15 cellular contexts compared by ENCODE assay signal in the genomic region with DNA sequence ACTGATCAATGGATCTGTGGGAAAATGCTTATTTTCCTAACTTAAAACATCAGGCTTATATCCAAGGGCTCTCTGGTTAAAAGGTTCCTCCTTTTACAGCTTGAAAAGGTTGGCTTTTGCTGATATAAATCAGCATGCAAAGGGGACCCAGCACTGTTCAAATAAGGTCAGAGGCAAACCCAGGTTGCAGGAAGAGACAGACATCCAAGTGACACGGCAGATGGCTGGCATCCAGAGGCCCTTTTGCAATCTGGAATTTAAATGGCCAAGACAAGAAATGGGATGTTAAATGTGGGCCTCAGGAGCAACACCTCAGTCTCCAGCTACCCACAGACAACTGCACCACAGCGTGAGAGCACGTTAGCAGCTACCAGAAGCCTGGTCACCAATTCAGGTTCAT. TPM values are rescaled to one million over a fixed set of nuclear protein-coding genes. Genes with fewer than 3 reads are reported as not detected.
DNase-seq lines count a peak whose midpoint lies in the region; ATAC-seq and TF ChIP-seq lines count a peak whose summit lies in the region.
"Had no signal": no experiment of that assay in that cellular context is flagged by ENCODE, and none has a peak within 500 bp of the region (broad histone marks: within the 10 kb centered on the region; RNA-seq: fewer than 3 reads in every experiment).

No MANE protein-coding gene starts in this region.

- no peaks in the 10 kb centered on the region for H3K9me2 ChIP-seq in GM23338 (ENCODE audit: insufficient read depth)

- H3K4me1 Mint-ChIP-seq in GM23338 = peaks cover 46% of the 10 kb centered on the region
- H3K4me1 Mint-ChIP-seq in stimulated activated memory B cell treated with anti-CD40 and anti-IgM and Interleukin-4, amounts not matched to agents 10 μg/mL and 1 μg/mL and 100 μg/mL, for 72 hours = peaks cover 67% of the 10 kb centered on the region

- H3K27ac ChIP-seq in GM23338 (ENCODE audit: low read depth) (peak overlapping the region; percentile 69; the same call in 1 of the 2 replicates), right lobe of liver (peak overlapping the region; percentile 10 to 79 (median 18))
- H3K27ac ChIP-seq: foreskin keratinocyte had no signal

- peaks cover 30% of the 10 kb centered on the region for H3K4me1 ChIP-seq in GM23338 (ENCODE audit: insufficient read depth)
- H3K4me1 ChIP-seq in right lobe of liver = peaks cover 0 to 66% (median 30%) of the 10 kb centered on the region in 4 donors

- no peaks in the 10 kb centered on the region for H3K9me3 ChIP-seq in right lobe of liver

- no peaks in the 10 kb centered on the region for H4K20me1 ChIP-seq in GM23338 (replicated peaks; ENCODE audit: insufficient read depth)

- H3K79me2 ChIP-seq in GM23338 (replicated peaks; ENCODE audit: insufficient read depth) = no peaks in the 10 kb centered on the region

- H3K36me3 ChIP-seq in GM23338 (ENCODE audit: insufficient read depth) = no peaks in the 10 kb centered on the region
- no peaks in the 10 kb centered on the region for H3K36me3 ChIP-seq in right lobe of liver

- no peak for TF ChIP-seq POLR2A in right lobe of liver (IDR thresholded peaks at IDR 0.05)
- no peak for TF ChIP-seq POLR2A in erythroblast (IDR thresholded peaks at IDR 0.05; ENCODE audit: low read length)

- H3K27me3 Mint-ChIP-seq in GM23338 (ENCODE audit: insufficient read depth, low read depth, poor library complexity) = peaks cover 5% of the 10 kb centered on the region
- no peaks in the 10 kb centered on the region for H3K27me3 Mint-ChIP-seq in stimulated activated memory B cell treated with anti-CD40 and anti-IgM and Interleukin-4, amounts not matched to agents 10 μg/mL and 1 μg/mL and 100 μg/mL, for 72 hours
- H3K27me3 Mint-ChIP-seq: CD4-positive, alpha-beta T cell had no signal

- no peak for TF ChIP-seq CTCF in GM23338 (conservative IDR thresholded peaks at IDR 0.05; ENCODE audit: low read depth in 2 of 2)
- TF ChIP-seq CTCF in right lobe of liver (IDR thresholded peaks at IDR 0.05) = no peak

- no peak overlapping the region for H3K4me3 ChIP-seq in GM23338
- H3K4me3 ChIP-seq in right lobe of liver = no peak overlapping the region

- intact Hi-C loops in right lobe of liver (cut with DNase I) = no loop called here

- H3K4me2 ChIP-seq in GM23338 = no peak overlapping the region

- no peak overlapping the region for H3K27ac Mint-ChIP-seq in GM23338
- H3K27ac Mint-ChIP-seq in stimulated activated memory B cell treated with anti-CD40 and anti-IgM and Interleukin-4, amounts not matched to agents 10 μg/mL and 1 μg/mL and 100 μg/mL, for 72 hours = peak overlapping the region; percentile 7
- H3K27ac Mint-ChIP-seq: T-helper 1 cell treated with Interleukin-12 subunit alpha and Interleukin-12 subunit beta and Interleukin-4 antibody, amounts not matched to agents 30 μg/mL and 1 μg/mL, for 36 hours had no signal

- no peaks in the 10 kb centered on the region for H3K36me3 Mint-ChIP-seq in GM23338 (ENCODE audit: low read depth)
- H3K36me3 Mint-ChIP-seq in stimulated activated memory B cell treated with anti-CD40 and anti-IgM and Interleukin-4, amounts not matched to agents 10 μg/mL and 1 μg/mL and 100 μg/mL, for 72 hours = peaks cover 32% of the 10 kb centered on the region

- no peak overlapping the region for H3K4me3 Mint-ChIP-seq in GM23338
- H3K4me3 Mint-ChIP-seq in stimulated activated memory B cell treated with anti-CD40 and anti-IgM and Interleukin-4, amounts not matched to agents 10 μg/mL and 1 μg/mL and 100 μg/mL, for 72 hours = no peak overlapping the region
- H3K4me3 Mint-ChIP-seq: CD4-positive, alpha-beta T cell; T-helper 1 cell treated with Interleukin-12 subunit alpha and Interleukin-12 subunit beta and Interleukin-4 antibody, amounts not matched to agents 30 μg/mL and 1 μg/mL, for 36 hours had no signal

- H2AFZ ChIP-seq in GM23338 = no peak overlapping the region

- WGBS in right lobe of liver (ENCODE audit: insufficient coverage, low coverage, low lambda C conversion rate, missing lambda C conversion rate) = 9% methylated on average over 1 of the region's 3 CpGs

- DNase-seq in GM23338 (ENCODE audit: low spot score) = no peak
- DNase-seq in NCI-H69 (lab: John Stamatoyannopoulos, UW) = peak; percentile 57
- peak; percentile 74 to 90 (median 81) for DNase-seq in right lobe of liver
- DNase-seq in DMS79 (lab: John Stamatoyannopoulos, UW) = no peak
- DNase-seq in erythroblast (lab: John Stamatoyannopoulos, UW) = no peak
- no peak for DNase-seq in GOT3 (lab: John Stamatoyannopoulos, UW)
- DNase-seq: activated effector memory CD4-positive, alpha-beta T cell treated with Interleukin-2 at 50 U/mL for 16 hours; CD4-positive, alpha-beta T cell; effector memory CD4-positive, alpha-beta T cell; foreskin keratinocyte; GDM1; NCI-H446 treated with DMSO at 0.1 percent for 48 hours; stimulated activated CD4-positive, alpha-beta T cell treated with anti-CD3 and anti-CD28 coated beads, Interleukin-2, amount 100 ng/mL, for 48 hours had no signal

- peaks cover 4% of the 10 kb centered on the region for H3K27me3 ChIP-seq in GM23338 (ENCODE audit: insufficient read depth)
- no peaks in the 10 kb centered on the region for H3K27me3 ChIP-seq in right lobe of liver
- H3K27me3 ChIP-seq: foreskin keratinocyte had no signal

- no peaks in the 10 kb centered on the region for H3F3A ChIP-seq in GM23338 (replicated peaks; ENCODE audit: low read depth)

- no peak for ATAC-seq in GM23338
- peak; percentile 54 to 68 (median 58) for ATAC-seq in right lobe of liver
- no peak for ATAC-seq in stimulated activated memory B cell treated with anti-CD40 and anti-IgM and Interleukin-4, amounts not matched to agents 10 μg/mL and 1 μg/mL and 100 μg/mL, for 72 hours

- H3K9me3 Mint-ChIP-seq in GM23338 = no peaks in the 10 kb centered on the region
- H3K9me3 Mint-ChIP-seq in stimulated activated memory B cell treated with anti-CD40 and anti-IgM and Interleukin-4, amounts not matched to agents 10 μg/mL and 1 μg/mL and 100 μg/mL, for 72 hours = no peaks in the 10 kb centered on the region
- H3K9me3 Mint-ChIP-seq: CD4-positive, alpha-beta T cell; T-helper 1 cell treated with Interleukin-12 subunit alpha and Interleukin-12 subunit beta and Interleukin-4 antibody, amounts not matched to agents 30 μg/mL and 1 μg/mL, for 36 hours had no signal

TF ChIP-seq in GM23338, 12 proteins besides CTCF, POLR2A, EP300 and RAD21:
- TF ChIP-seq, protein P1, sequence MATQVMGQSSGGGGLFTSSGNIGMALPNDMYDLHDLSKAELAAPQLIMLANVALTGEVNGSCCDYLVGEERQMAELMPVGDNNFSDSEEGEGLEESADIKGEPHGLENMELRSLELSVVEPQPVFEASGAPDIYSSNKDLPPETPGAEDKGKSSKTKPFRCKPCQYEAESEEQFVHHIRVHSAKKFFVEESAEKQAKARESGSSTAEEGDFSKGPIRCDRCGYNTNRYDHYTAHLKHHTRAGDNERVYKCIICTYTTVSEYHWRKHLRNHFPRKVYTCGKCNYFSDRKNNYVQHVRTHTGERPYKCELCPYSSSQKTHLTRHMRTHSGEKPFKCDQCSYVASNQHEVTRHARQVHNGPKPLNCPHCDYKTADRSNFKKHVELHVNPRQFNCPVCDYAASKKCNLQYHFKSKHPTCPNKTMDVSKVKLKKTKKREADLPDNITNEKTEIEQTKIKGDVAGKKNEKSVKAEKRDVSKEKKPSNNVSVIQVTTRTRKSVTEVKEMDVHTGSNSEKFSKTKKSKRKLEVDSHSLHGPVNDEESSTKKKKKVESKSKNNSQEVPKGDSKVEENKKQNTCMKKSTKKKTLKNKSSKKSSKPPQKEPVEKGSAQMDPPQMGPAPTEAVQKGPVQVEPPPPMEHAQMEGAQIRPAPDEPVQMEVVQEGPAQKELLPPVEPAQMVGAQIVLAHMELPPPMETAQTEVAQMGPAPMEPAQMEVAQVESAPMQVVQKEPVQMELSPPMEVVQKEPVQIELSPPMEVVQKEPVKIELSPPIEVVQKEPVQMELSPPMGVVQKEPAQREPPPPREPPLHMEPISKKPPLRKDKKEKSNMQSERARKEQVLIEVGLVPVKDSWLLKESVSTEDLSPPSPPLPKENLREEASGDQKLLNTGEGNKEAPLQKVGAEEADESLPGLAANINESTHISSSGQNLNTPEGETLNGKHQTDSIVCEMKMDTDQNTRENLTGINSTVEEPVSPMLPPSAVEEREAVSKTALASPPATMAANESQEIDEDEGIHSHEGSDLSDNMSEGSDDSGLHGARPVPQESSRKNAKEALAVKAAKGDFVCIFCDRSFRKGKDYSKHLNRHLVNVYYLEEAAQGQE (IDR thresholded peaks at IDR 0.05; ENCODE audit: unreplicated experiment) = no peak
- TF ChIP-seq EZH2phosphoT487 (IDR thresholded peaks at IDR 0.05; ENCODE audit: unreplicated experiment) (no peak), JUNB (IDR thresholded peaks at IDR 0.05; ENCODE audit: unreplicated experiment) (no peak), ETS1 (IDR thresholded peaks at IDR 0.05) (no peak), STAT1 (IDR thresholded peaks at IDR 0.05; ENCODE audit: unreplicated experiment) (no peak), POLR2AphosphoS5 (IDR thresholded peaks at IDR 0.05; ENCODE audit: low read depth) (no peak), CREB1 (CRISPR knock-in tag; IDR thresholded peaks at IDR 0.05; ENCODE audit: low read depth) (no peak)
TF ChIP-seq in GM23338: peak in this region for 0.

RNA-seq across cellular contexts. Expression of gene SH3BP5, which starts 6.3 kb away (rescaled TPM):
- 8.3 and 9.1 TPM in 2 replicates for total RNA-seq in GM23338 (2014; rRNA removed; shearing (Covaris generic))
- polyA plus RNA-seq in GM23338 (2016; fragmentation: Nextera tagmentation; extraction: Ambion mirVana) = 5.8 and 5.9 TPM in 2 replicates
- 10 to 100 TPM in 4 of 6 experiments, 1 to 10 TPM in 2; 8.9 to 19.2 (median 13.8) TPM for total RNA-seq in right lobe of liver

Comparison
In these comparisons a context has a peak if more than half of its experiments do, and no peak if none do; other contexts are left out.
1. ATAC-seq: peak in right lobe of liver (4 of 4); none in GM23338 (single experiment) and stimulated activated memory B cell treated with anti-CD40 and anti-IgM and Interleukin-4, amounts not matched to agents 10 μg/mL and 1 μg/mL and 100 μg/mL, for 72 hours (single experiment).
2. DNase-seq: peak in NCI-H69 (single experiment) and right lobe of liver (3 of 3); none in GM23338 (single experiment), DMS79 (single experiment), erythroblast (0 of 2) and GOT3 (single experiment).